In the genomic region with DNA sequence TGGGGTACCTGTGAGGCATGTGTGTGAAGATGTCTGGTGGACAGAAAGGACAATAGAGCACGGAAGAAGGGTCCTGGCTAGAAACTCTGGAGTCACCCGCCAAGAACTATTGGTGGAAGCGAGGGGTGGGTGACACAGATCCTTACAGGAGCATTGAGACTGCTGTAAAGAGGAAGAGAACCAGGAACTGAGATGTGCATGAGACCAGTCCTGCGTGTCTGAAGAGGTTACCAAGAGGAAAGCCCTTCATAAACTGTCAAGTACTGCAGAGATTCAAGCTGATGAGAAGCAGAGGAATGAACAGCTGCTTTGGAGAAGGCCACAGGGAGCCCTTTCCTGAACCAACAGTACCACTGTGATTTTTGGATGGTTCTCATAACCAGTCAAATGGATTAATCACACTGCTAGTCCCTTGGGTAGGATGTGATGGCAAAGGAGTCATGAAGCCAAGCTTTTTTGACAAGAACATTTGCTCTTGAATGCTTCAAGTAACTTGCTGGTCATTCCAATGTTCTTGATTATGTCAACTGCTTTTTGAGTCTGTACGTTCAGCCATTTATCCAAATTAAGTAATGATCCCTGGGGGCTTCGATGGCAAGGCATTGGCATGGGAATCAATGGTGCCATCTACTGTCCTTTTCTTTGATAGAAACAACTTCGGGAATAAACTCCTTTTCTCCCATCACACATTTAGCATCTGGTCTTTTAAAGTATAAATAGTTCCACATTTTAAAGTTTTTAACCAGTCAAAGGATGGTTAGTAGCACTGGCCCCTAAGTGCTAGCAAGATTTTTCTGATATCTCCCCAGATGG, we compare ENCODE assay signal across 9 cellular contexts. TPM values are rescaled to one million over a fixed set of nuclear protein-coding genes. Genes with fewer than 3 reads are reported as not detected.
DNase-seq lines count a peak whose midpoint lies in the region; TF ChIP-seq lines count a peak whose summit lies in the region.
"Had no signal": no experiment of that assay in that cellular context is flagged by ENCODE, and none has a peak within 500 bp of the region (broad histone marks: within the 10 kb centered on the region; RNA-seq: fewer than 3 reads in every experiment).

No MANE protein-coding gene starts in this region.

- H3K27ac ChIP-seq in endodermal cell (ENCODE audit: low read depth, low read length) (no peak overlapping the region), subcutaneous abdominal adipose tissue (ENCODE audit: low read depth, low read length) (peak overlapping the region; percentile 67), suprapubic skin (no peak overlapping the region)

- H3K36me3 ChIP-seq in endodermal cell (ENCODE audit: control insufficient read depth, insufficient read depth, low read length): no peaks in the 10 kb centered on the region
- peaks cover 0 to under 1% (median 0%) of the 10 kb centered on the region in 5 donors for H3K36me3 ChIP-seq in subcutaneous abdominal adipose tissue (ENCODE audit: control insufficient read depth in 5 of 5, insufficient read depth in 5 of 5, low read length in 5 of 5)
- no peaks in the 10 kb centered on the region for H3K36me3 ChIP-seq in suprapubic skin

- H3K36me3 Mint-ChIP-seq in endodermal cell (ENCODE audit: low read depth) (no peaks in the 10 kb centered on the region), Calu3 (ENCODE audit: insufficient read depth, unreplicated experiment) (no peaks in the 10 kb centered on the region)
- H3K36me3 Mint-ChIP-seq in activated naive CD4-positive, alpha-beta T cell treated with anti-CD3 and anti-CD28 coated beads for 36 hours (ENCODE audit: low read depth): no peaks in the 10 kb centered on the region

- CTCF ChIA-PET in Calu3 (lab: Charles Lee): interaction anchor here (0.6 kb wide), 1 partner anchor 220 kb away, joined by 4 read pairs; no protein-coding TSS in a partner anchor
- CTCF ChIA-PET in activated naive CD4-positive, alpha-beta T cell treated with anti-CD3 and anti-CD28 coated beads for 36 hours (lab: Charles Lee): no interaction called here

- H3K9me3 Mint-ChIP-seq in endodermal cell (no peaks in the 10 kb centered on the region), Calu3 (ENCODE audit: low read depth, unreplicated experiment) (no peaks in the 10 kb centered on the region)
- no peaks in the 10 kb centered on the region for H3K9me3 Mint-ChIP-seq in activated naive CD4-positive, alpha-beta T cell treated with anti-CD3 and anti-CD28 coated beads for 36 hours

- H3K9me3 ChIP-seq in endodermal cell (ENCODE audit: control insufficient read depth, low read length) (no peaks in the 10 kb centered on the region), subcutaneous abdominal adipose tissue (ENCODE audit: control insufficient read depth in 5 of 5, low read length in 5 of 5) (no peaks in the 10 kb centered on the region), suprapubic skin (no peaks in the 10 kb centered on the region)

- H3K4me1 ChIP-seq in endodermal cell (ENCODE audit: control insufficient read depth, insufficient read depth, low read length) (no peaks in the 10 kb centered on the region), subcutaneous abdominal adipose tissue (ENCODE audit: control insufficient read depth in 5 of 5, insufficient read depth in 5 of 5, low read length in 5 of 5) (peaks cover 5 to 40% (median 32%) of the 10 kb centered on the region in 5 donors), suprapubic skin (no peaks in the 10 kb centered on the region)

- H3K27me3 ChIP-seq in endodermal cell (ENCODE audit: control insufficient read depth, insufficient read depth, low read length, poor library complexity, severe bottlenecking) (no peaks in the 10 kb centered on the region), subcutaneous abdominal adipose tissue (ENCODE audit: control insufficient read depth in 5 of 5, insufficient read depth in 4 of 5, low read length in 5 of 5) (no peaks in the 10 kb centered on the region), suprapubic skin (no peaks in the 10 kb centered on the region)

- H3K4me3 ChIP-seq in endodermal cell (ENCODE audit: low read length) (no peak overlapping the region), subcutaneous abdominal adipose tissue (ENCODE audit: low read depth in 1 of 5, low read length in 5 of 5) (no peak overlapping the region), suprapubic skin (no peak overlapping the region)

- TF ChIP-seq EP300 in suprapubic skin (IDR thresholded peaks at IDR 0.05): no peak

- DNase-seq in NCI-H82 (lab: John Stamatoyannopoulos, UW) (peak; percentile 12), NCI-H82 treated with DMSO at 0.1 percent for 48 hours (lab: John Stamatoyannopoulos, UW; ENCODE audit: unreplicated experiment) (no peak), NCI-H1694 (lab: John Stamatoyannopoulos, UW) (peak; percentile 15), endodermal cell (no peak), Calu3 (no peak), suprapubic skin (ENCODE audit: low spot score in 2 of 2) (no peak)
- no peak for DNase-seq in activated naive CD4-positive, alpha-beta T cell treated with anti-CD3 and anti-CD28 coated beads for 36 hours
- DNase-seq: activated CD4-positive, alpha-beta T cell treated with anti-CD3 and anti-CD28 coated beads for 48 hours had no signal

- intact Hi-C loops in Calu3 (cut with micrococcal nuclease; ENCODE audit: unreplicated experiment): loop anchor here (2.0 to 5.0 kb wide), 2 partner anchors 235 to 295 kb away; a partner anchor contains a TSS
- intact Hi-C loops in activated naive CD4-positive, alpha-beta T cell treated with anti-CD3 and anti-CD28 coated beads for 36 hours (cut with micrococcal nuclease): loop anchor here (1.0 kb wide), 1 partner anchor 295 kb away; no protein-coding TSS in a partner anchor

- H3K27ac Mint-ChIP-seq in endodermal cell (no peak overlapping the region), Calu3 (ENCODE audit: unreplicated experiment) (no peak overlapping the region)
- no peak overlapping the region for H3K27ac Mint-ChIP-seq in activated naive CD4-positive, alpha-beta T cell treated with anti-CD3 and anti-CD28 coated beads for 36 hours

- 79 to 85% methylated on average over 6 to 7 of the region's 7 CpGs for WGBS in endodermal cell (ENCODE audit: insufficient coverage in 1 of 2, insufficient read length in 1 of 2), 2 experiments
- WGBS in suprapubic skin: 70% methylated on average over 7 of the region's 7 CpGs

- H3K4me1 Mint-ChIP-seq in endodermal cell: peaks cover 11% of the 10 kb centered on the region
- H3K4me1 Mint-ChIP-seq in Calu3 (ENCODE audit: low read depth, unreplicated experiment): no peaks in the 10 kb centered on the region
- no peaks in the 10 kb centered on the region for H3K4me1 Mint-ChIP-seq in activated naive CD4-positive, alpha-beta T cell treated with anti-CD3 and anti-CD28 coated beads for 36 hours (ENCODE audit: low read depth)

- peak; percentile 46 for TF ChIP-seq CTCF in endodermal cell (conservative IDR thresholded peaks at IDR 0.05)
- no peak for TF ChIP-seq CTCF in Calu3 (IDR thresholded peaks at IDR 0.05; ENCODE audit: unreplicated experiment)
- TF ChIP-seq CTCF in suprapubic skin (IDR thresholded peaks at IDR 0.05): no peak

- no peak overlapping the region for H3K9ac ChIP-seq in endodermal cell (ENCODE audit: extremely low read depth, low read length, poor library complexity, severe bottlenecking)
- H3K9ac ChIP-seq in subcutaneous abdominal adipose tissue (ENCODE audit: low read length in 5 of 5): no peak overlapping the region

- H3K4me3 Mint-ChIP-seq in endodermal cell: no peak overlapping the region
- no peak overlapping the region for H3K4me3 Mint-ChIP-seq in Calu3 (ENCODE audit: low read depth, unreplicated experiment)
- no peak overlapping the region for H3K4me3 Mint-ChIP-seq in activated naive CD4-positive, alpha-beta T cell treated with anti-CD3 and anti-CD28 coated beads for 36 hours

- no peaks in the 10 kb centered on the region for H3K27me3 Mint-ChIP-seq in endodermal cell (ENCODE audit: insufficient read depth)
- no peaks in the 10 kb centered on the region for H3K27me3 Mint-ChIP-seq in Calu3 (ENCODE audit: unreplicated experiment)
- H3K27me3 Mint-ChIP-seq in activated naive CD4-positive, alpha-beta T cell treated with anti-CD3 and anti-CD28 coated beads for 36 hours (ENCODE audit: low read depth): peaks cover 5% of the 10 kb centered on the region

- TF ChIP-seq POLR2A in suprapubic skin (IDR thresholded peaks at IDR 0.05): no peak

- no TSS peak for BruUV-seq in Calu3 (replicated peaks; lab: Mats Ljungman, UMichigan)

RNA-seq across cellular contexts. Expression of a gene that starts 42.9 kb away (rescaled TPM):
- total RNA-seq in endodermal cell (1 to 10 TPM; 4.1 to 4.5 TPM), Calu3 (2022) (5.5 and 6.3 TPM in 2 replicates), suprapubic skin (1 to 10 TPM; 1.3 to 5.9 (median 2.4) TPM)
- polyA plus RNA-seq in endodermal cell (2013, experiment 1 of 2): 1.5 TPM
- 1.6 TPM for polyA plus RNA-seq in endodermal cell (2013, experiment 2 of 2)
- total RNA-seq in activated naive CD4-positive, alpha-beta T cell treated with anti-CD3 and anti-CD28 coated beads for 36 hours: under 1 TPM; 0.64 to 0.67 TPM

Comparison
In these comparisons a context has a peak if more than half of its experiments do, and no peak if none do; other contexts are left out.
1. DNase-seq: peak in NCI-H82 (single experiment) and NCI-H1694 (single experiment); none in NCI-H82 treated with DMSO at 0.1 percent for 48 hours (single experiment), endodermal cell (single experiment), Calu3 (single experiment), suprapubic skin (0 of 2) and activated naive CD4-positive, alpha-beta T cell treated with anti-CD3 and anti-CD28 coated beads for 36 hours (single experiment).